27 cellular contexts compared by ENCODE assay signal in the genomic region with DNA sequence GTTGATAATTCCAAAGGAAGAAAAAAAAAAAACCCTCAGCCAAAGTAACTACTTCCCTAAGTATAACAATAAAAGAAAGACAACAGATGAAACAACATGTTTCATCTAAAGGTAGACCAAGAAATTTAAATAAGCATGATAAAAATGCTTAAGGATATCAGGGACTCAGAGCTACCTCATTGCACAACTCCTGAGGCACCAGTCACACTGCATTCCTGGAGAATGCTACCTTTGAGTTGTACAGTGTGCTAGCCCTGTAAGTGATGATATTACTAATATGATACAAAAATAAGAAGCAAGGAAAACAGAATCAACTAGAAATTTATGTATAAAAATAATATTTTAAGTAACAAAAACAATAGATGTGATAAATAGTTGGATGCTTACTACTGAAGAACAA. TPM values are rescaled to one million over a fixed set of nuclear protein-coding genes. Genes with fewer than 3 reads are reported as not detected.
"Had no signal": no experiment of that assay in that cellular context is flagged by ENCODE, and none has a peak within 500 bp of the region (broad histone marks: within the 10 kb centered on the region; RNA-seq: fewer than 3 reads in every experiment).

No MANE protein-coding gene starts in this region.

- H3K4me3 Mint-ChIP-seq: activated CD4-positive, alpha-beta T cell treated with anti-CD3 and anti-CD28 coated beads, Interleukin-2, amount 10 ng/mL, durations not matched to agents 24 days and 14 days; activated CD8-positive, alpha-beta memory T cell treated with anti-CD3 and anti-CD28 coated beads, Interleukin-2, amount 10 ng/mL, durations not matched to agents 7 days and 5 days; activated naive CD4-positive, alpha-beta T cell treated with anti-CD3 and anti-CD28 coated beads for 36 hours; activated naive CD8-positive, alpha-beta T cell; activated T-cell treated with anti-CD3 and anti-CD28 coated beads, Interleukin-2, amount 50 U/mL, for 4 hours; T-helper 17 cell; WTC11 had no signal

- DNase-seq: activated CD4-positive, alpha-beta T cell treated with anti-CD3 and anti-CD28 coated beads for 1 hour; activated CD4-positive, alpha-beta T cell treated with anti-CD3 and anti-CD28 coated beads, Interleukin-2, amount 10 ng/mL, durations not matched to agents 24 days and 14 days; activated CD4-positive, alpha-beta T cell treated with anti-CD3 and anti-CD28 coated beads, Interleukin-2, amount 50 U/mL, for 48 hours; activated CD8-positive, alpha-beta memory T cell treated with anti-CD3 and anti-CD28 coated beads, Interleukin-2, amount 10 ng/mL, durations not matched to agents 7 days and 5 days; activated effector memory CD4-positive, alpha-beta T cell treated with anti-CD3 and anti-CD28 coated beads, Interleukin-2, amount 50 U/mL, for 16 hours; activated naive CD4-positive, alpha-beta T cell treated with anti-CD3 and anti-CD28 coated beads for 36 hours; activated T-cell treated with anti-CD3 and anti-CD28 coated beads, Interleukin-2, amount 50 U/mL, for 4 hours; central memory CD4-positive, alpha-beta T cell; Kasumi-1; KBM-7; NCI-H1048; NCI-H1417; NCI-H1930; NCI-H2107; NCI-H2171 treated with DMSO at 0.1 percent for 48 hours; NCI-H345; NCI-H510A; NCI-H526 treated with DMSO at 0.1 percent for 48 hours; NCI-H82; NK-92 treated with Interleukin-12 subunit alpha and Interleukin-12 subunit beta, amount 100 ng/mL, for 24 hours; OCI-M1; SHP77 treated with DMSO at 0.1 percent for 48 hours; T-helper 17 cell; T-helper 9 cell had no signal

- H3K4me1 Mint-ChIP-seq: WTC11 had no signal

- ATAC-seq: activated CD8-positive, alpha-beta memory T cell treated with anti-CD3 and anti-CD28 coated beads, Interleukin-2, amount 10 ng/mL, durations not matched to agents 7 days and 5 days; activated T-cell treated with anti-CD3 and anti-CD28 coated beads, Interleukin-2, amount 50 U/mL, for 4 hours; T-helper 17 cell; WTC11 had no signal

- H3K9me3 Mint-ChIP-seq: activated T-cell treated with anti-CD3 and anti-CD28 coated beads, Interleukin-2, amount 50 U/mL, for 4 hours had no signal

- H3K27ac Mint-ChIP-seq: activated CD4-positive, alpha-beta T cell treated with anti-CD3 and anti-CD28 coated beads, Interleukin-2, amount 10 ng/mL, durations not matched to agents 24 days and 14 days; activated CD8-positive, alpha-beta memory T cell treated with anti-CD3 and anti-CD28 coated beads, Interleukin-2, amount 10 ng/mL, durations not matched to agents 7 days and 5 days; activated naive CD4-positive, alpha-beta T cell treated with anti-CD3 and anti-CD28 coated beads for 36 hours; activated naive CD8-positive, alpha-beta T cell; T-helper 17 cell; WTC11 had no signal

RNA-seq across cellular contexts. Expression of gene C7orf33, which starts 29.5 kb away (rescaled TPM):
- total RNA-seq: activated CD4-positive, alpha-beta T cell treated with anti-CD3 and anti-CD28 coated beads, Interleukin-2, amount 10 ng/mL, durations not matched to agents 24 days and 14 days; activated CD8-positive, alpha-beta memory T cell treated with anti-CD3 and anti-CD28 coated beads, Interleukin-2, amount 10 ng/mL, durations not matched to agents 7 days and 5 days; activated naive CD4-positive, alpha-beta T cell treated with anti-CD3 and anti-CD28 coated beads for 36 hours; activated T-cell treated with anti-CD3 and anti-CD28 coated beads, Interleukin-2, amount 50 U/mL, for 4 hours; SK-MEL-5; T-helper 17 cell; WTC11 had no signal
